ENCODE assay signal across 1 cellular context in genomic region chr19:36668646-36669045, GRCh38.
TF ChIP-seq lines count a peak whose summit lies in the region.

No MANE protein-coding gene starts in this region.

TF ChIP-seq in H1, 55 proteins besides CTCF, POLR2A, EP300 and RAD21:
- no peak for TF ChIP-seq SIX5 (IDR thresholded peaks at IDR 0.05; ENCODE audit: low read depth, low read length)
- no peak for TF ChIP-seq CEBPB (IDR thresholded peaks at IDR 0.05; ENCODE audit: low read depth, low read length)
- TF ChIP-seq POLR2AphosphoS5 (IDR thresholded peaks at IDR 0.05; ENCODE audit: low read depth, low read length), result no peak
- TF ChIP-seq ZNF274 (IDR thresholded peaks at IDR 0.05; ENCODE audit: borderline replicate concordance, extremely low read depth, low read length), result no peak
- no peak for TF ChIP-seq TEAD4 (IDR thresholded peaks at IDR 0.05; ENCODE audit: low read depth, low read length)
- TF ChIP-seq SP1 (IDR thresholded peaks at IDR 0.05; ENCODE audit: low read depth, low read length), result no peak
- TF ChIP-seq GABPA (IDR thresholded peaks at IDR 0.05; ENCODE audit: borderline replicate concordance, insufficient read depth, low read length), result no peak
- no peak for TF ChIP-seq SP4 (IDR thresholded peaks at IDR 0.05; ENCODE audit: low read length)
